Comparison of ENCODE assay signal across 13 cellular contexts in the genomic region with DNA sequence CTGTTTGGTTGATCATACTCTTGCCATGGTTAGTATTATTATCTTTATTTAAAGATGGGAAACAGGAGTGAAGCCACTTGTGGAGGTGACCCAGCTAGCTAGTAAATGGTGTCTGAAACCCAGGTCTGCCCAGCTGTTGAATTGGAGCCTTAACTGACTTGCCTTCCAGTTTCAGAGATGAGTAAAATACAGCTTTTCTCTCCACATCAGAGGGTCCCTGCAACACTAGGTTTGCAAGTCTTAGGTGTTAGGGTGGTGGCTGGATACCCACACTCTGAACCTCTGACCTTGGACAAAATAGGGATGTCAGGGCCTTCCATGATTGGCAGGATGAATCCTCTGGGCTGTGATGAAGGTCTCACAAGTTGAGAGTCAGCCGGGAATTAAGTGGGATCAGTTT. TPM values are rescaled to one million over a fixed set of nuclear protein-coding genes. Genes with fewer than 3 reads are reported as not detected.
A peak's percentile ranks its signal among the peaks of the same experiment; 100 is the strongest.
DNase-seq lines count a peak whose midpoint lies in the region; ATAC-seq, FAIRE-seq and TF ChIP-seq lines count a peak whose summit lies in the region.
"Had no signal": no experiment of that assay in that cellular context is flagged by ENCODE, and none has a peak within 500 bp of the region (broad histone marks: within the 10 kb centered on the region; RNA-seq: fewer than 3 reads in every experiment).

No MANE protein-coding gene starts in this region.

- no peaks in the 10 kb centered on the region for H3K9me3 Mint-ChIP-seq in activated naive CD4-positive, alpha-beta T cell treated with anti-CD3 and anti-CD28 coated beads, Interleukin-2, amount 50 U/mL, for 24 hours
- H3K9me3 Mint-ChIP-seq in stimulated activated memory B cell treated with anti-CD40 and anti-IgM and Interleukin-4, amounts not matched to agents 10 μg/mL and 1 μg/mL and 100 μg/mL, for 72 hours: no peaks in the 10 kb centered on the region
- H3K9me3 Mint-ChIP-seq: activated naive CD8-positive, alpha-beta T cell treated with anti-CD3 and anti-CD28 coated beads, Interleukin-2, amount 10 ng/mL, durations not matched to agents 7 days and 5 days; stimulated activated naive CD8-positive, alpha-beta T cell treated with anti-CD3 and anti-CD28 coated beads, Interleukin-15, Interleukin-2, amounts not matched to agents 100 ng/mL and 50 ng/mL, for 24 hours; WTC11 had no signal

- no peaks in the 10 kb centered on the region for H4K20me1 ChIP-seq in GM12878 (ENCODE audit: control insufficient read depth, insufficient read depth)

- no peaks in the 10 kb centered on the region for H3K27me3 ChIP-seq in GM12878 (replicated peaks in 1 of 2; ENCODE audit: control insufficient read depth in 2 of 2, insufficient read depth in 2 of 2, low read length in 1 of 2)
- no peaks in the 10 kb centered on the region for H3K27me3 ChIP-seq in muscle layer of colon (ENCODE audit: control insufficient read depth in 1 of 2, insufficient read depth in 2 of 2, low read length in 2 of 2)
- no peaks in the 10 kb centered on the region for H3K27me3 ChIP-seq in transverse colon

- H3K79me2 ChIP-seq in GM12878 (ENCODE audit: control insufficient read depth, insufficient read depth, low read length): peaks cover 22% of the 10 kb centered on the region

- TF ChIP-seq CTCF in GM12878 (IDR thresholded peaks at IDR 0.05 in 2 of 3, conservative IDR thresholded peaks at IDR 0.05 in 1 of 3; ENCODE audit: control insufficient read depth in 2 of 3, extremely low read depth in 1 of 3, insufficient read depth in 1 of 3, low read depth in 3 of 3, low read length in 3 of 3): no peak
- TF ChIP-seq CTCF in transverse colon (IDR thresholded peaks at IDR 0.05): no peak

- no peak for TF ChIP-seq POLR2A in GM12878 (IDR thresholded peaks at IDR 0.05; ENCODE audit: low read depth, low read length)
- TF ChIP-seq POLR2A in transverse colon (IDR thresholded peaks at IDR 0.05): no peak

- FAIRE-seq in GM12878 (lab: Jason Lieb, UNC): no peak

- H2AFZ ChIP-seq in GM12878 (ENCODE audit: control insufficient read depth, low read depth, low read length): no peak overlapping the region

- H3K4me1 ChIP-seq in GM12878 (ENCODE audit: control insufficient read depth, insufficient read depth, low read length) (peaks cover 16% of the 10 kb centered on the region), muscle layer of colon (ENCODE audit: insufficient read depth, low read length) (peaks cover 48% of the 10 kb centered on the region), transverse colon (peaks cover 30 to 78% (median 67%) of the 10 kb centered on the region in 4 donors)

- no peak for DNase-seq in activated naive CD4-positive, alpha-beta T cell (lab: John Stamatoyannopoulos, UW)
- DNase-seq in GM12878 (ENCODE audit: low read depth, low spot score) (peak; percentile 30), transverse colon (no peak), cerebellar cortex (ENCODE audit: low spot score) (no peak), NCI-H510A treated with DMSO at 0.1 percent for 48 hours (lab: John Stamatoyannopoulos, UW) (no peak)
- DNase-seq: activated naive CD8-positive, alpha-beta T cell treated with anti-CD3 and anti-CD28 coated beads, Interleukin-2, amount 10 ng/mL, durations not matched to agents 7 days and 5 days; left ventricle myocardium superior had no signal

- peaks cover 58% of the 10 kb centered on the region for H3K4me1 Mint-ChIP-seq in activated naive CD4-positive, alpha-beta T cell treated with anti-CD3 and anti-CD28 coated beads, Interleukin-2, amount 50 U/mL, for 24 hours
- peaks cover 43% of the 10 kb centered on the region for H3K4me1 Mint-ChIP-seq in stimulated activated memory B cell treated with anti-CD40 and anti-IgM and Interleukin-4, amounts not matched to agents 10 μg/mL and 1 μg/mL and 100 μg/mL, for 72 hours

- no peak overlapping the region for H3K27ac Mint-ChIP-seq in activated naive CD4-positive, alpha-beta T cell treated with anti-CD3 and anti-CD28 coated beads, Interleukin-2, amount 50 U/mL, for 24 hours
- no peak overlapping the region for H3K27ac Mint-ChIP-seq in stimulated activated memory B cell treated with anti-CD40 and anti-IgM and Interleukin-4, amounts not matched to agents 10 μg/mL and 1 μg/mL and 100 μg/mL, for 72 hours
- H3K27ac Mint-ChIP-seq: activated naive CD8-positive, alpha-beta T cell treated with anti-CD3 and anti-CD28 coated beads, Interleukin-2, amount 10 ng/mL, durations not matched to agents 7 days and 5 days; stimulated activated naive CD8-positive, alpha-beta T cell treated with anti-CD3 and anti-CD28 coated beads, Interleukin-15, Interleukin-2, amounts not matched to agents 100 ng/mL and 50 ng/mL, for 24 hours had no signal

- H3K9ac ChIP-seq in GM12878 (ENCODE audit: control insufficient read depth, insufficient read depth, low read length): no peak overlapping the region
- H3K9ac ChIP-seq in muscle layer of colon (ENCODE audit: low read length): no peak overlapping the region

- SMC1A ChIA-PET in GM12878 (lab: Charles Lee; ENCODE audit: uncharacterized antibody, unreplicated experiment): interaction anchor here (0.6 to 9.7 kb wide), 14 partner anchors 8 to 205 kb away, joined by 3 to 135 read pairs (median 12); no protein-coding TSS in a partner anchor

- CTCF ChIA-PET in GM12878 (lab: Yijun Ruan, JAX): interaction anchor here (0.8 to 9.0 kb wide), 10 partner anchors 8 to 294 kb away, joined by 3 to 88 read pairs (median 8); a partner anchor contains a TSS

- intact Hi-C loops in GM12878 (cut with micrococcal nuclease; ENCODE audit: unreplicated experiment): loop anchor here (2.0 to 5.0 kb wide), 2 partner anchors 22 to 60 kb away; no protein-coding TSS in a partner anchor
- intact Hi-C loops in transverse colon (cut with DNase I; ENCODE audit: low total_unique reads): loop anchor here (10.0 kb wide), 1 partner anchor 52 kb away; no protein-coding TSS in a partner anchor

- POLR2A ChIA-PET in GM12878 (lab: Charles Lee): interaction anchor here (0.9 to 2.6 kb wide), 8 partner anchors 13 to 184 kb away, joined by 3 to 18 read pairs (median 5); no protein-coding TSS in a partner anchor

- in situ Hi-C loops in GM12878 (cut with MboI) (loop anchor here (5.0 kb wide), 1 partner anchor 165 kb away; no protein-coding TSS in a partner anchor), transverse colon (cut with MboI; ENCODE audit: low pct_ligation_motif_present in 1 of 4, low pct_unique_long_range_greater_than_20kb in 1 of 4, low sequenced_read_pairs in 3 of 4) (loop anchor here in 1 of 4 donors (10.0 kb wide), 1 partner anchor 142 kb away; no protein-coding TSS in a partner anchor)

- H3K27ac ChIP-seq in GM12878 (ENCODE audit: control insufficient read depth, insufficient read depth): no peak overlapping the region
- peak overlapping the region; percentile 45 for H3K27ac ChIP-seq in muscle layer of colon (ENCODE audit: low read depth, low read length)
- peak overlapping the region; percentile 89 to 95 (median 90) for H3K27ac ChIP-seq in transverse colon

- TF ChIP-seq EP300 in GM12878 (IDR thresholded peaks at IDR 0.05; ENCODE audit: borderline replicate concordance in 1 of 2, control insufficient read depth in 1 of 2, low read depth in 2 of 2, low read length in 2 of 2): no peak
- no peak for TF ChIP-seq EP300 in transverse colon (IDR thresholded peaks at IDR 0.05; ENCODE audit: low read depth)

- 0 out of 2 replicates have a peak overlapping the region, but pooled peaks have one; percentile 33 for H3K4me2 ChIP-seq in GM12878 (ENCODE audit: control insufficient read depth, insufficient read depth)

- no peak for TF ChIP-seq RAD21 in GM12878 (IDR thresholded peaks at IDR 0.05; ENCODE audit: insufficient read depth, low read depth, low read length)

- BruUV-seq in GM12878 (replicated peaks; lab: Mats Ljungman, UMichigan): no TSS peak

- H3K36me3 ChIP-seq in GM12878 (ENCODE audit: control insufficient read depth in 2 of 2, insufficient read depth in 2 of 2, low read length in 1 of 2): no peaks in the 10 kb centered on the region
- peaks cover 5% of the 10 kb centered on the region for H3K36me3 ChIP-seq in muscle layer of colon (ENCODE audit: insufficient read depth, low read length)
- no peaks in the 10 kb centered on the region for H3K36me3 ChIP-seq in transverse colon

- H3K4me3 Mint-ChIP-seq in activated naive CD4-positive, alpha-beta T cell treated with anti-CD3 and anti-CD28 coated beads, Interleukin-2, amount 50 U/mL, for 24 hours: peak overlapping the region; percentile 23
- no peak overlapping the region for H3K4me3 Mint-ChIP-seq in stimulated activated memory B cell treated with anti-CD40 and anti-IgM and Interleukin-4, amounts not matched to agents 10 μg/mL and 1 μg/mL and 100 μg/mL, for 72 hours
- H3K4me3 Mint-ChIP-seq: stimulated activated naive CD8-positive, alpha-beta T cell treated with anti-CD3 and anti-CD28 coated beads, Interleukin-15, Interleukin-2, amounts not matched to agents 100 ng/mL and 50 ng/mL, for 24 hours; WTC11 had no signal

- 89% methylated on average over 1 of the region's 1 CpG for WGBS in GM12878 (ENCODE audit: insufficient coverage, insufficient replicate concordance, low lambda C conversion rate, missing lambda C conversion rate)
- WGBS in transverse colon (ENCODE audit: low coverage in 1 of 2), 2 donors: 71 to 89% methylated on average over 1 of the region's 1 CpG

- peak; percentile 12 for ATAC-seq in GM12878
- no peak for ATAC-seq in stimulated activated memory B cell treated with anti-CD40 and anti-IgM and Interleukin-4, amounts not matched to agents 10 μg/mL and 1 μg/mL and 100 μg/mL, for 72 hours
- ATAC-seq: esophagus mucosa, left ventricle myocardium superior, WTC11 had no signal

- no peaks in the 10 kb centered on the region for H3K27me3 Mint-ChIP-seq in activated naive CD4-positive, alpha-beta T cell treated with anti-CD3 and anti-CD28 coated beads, Interleukin-2, amount 50 U/mL, for 24 hours
- H3K27me3 Mint-ChIP-seq in stimulated activated memory B cell treated with anti-CD40 and anti-IgM and Interleukin-4, amounts not matched to agents 10 μg/mL and 1 μg/mL and 100 μg/mL, for 72 hours: no peaks in the 10 kb centered on the region
- H3K27me3 Mint-ChIP-seq: activated naive CD8-positive, alpha-beta T cell treated with anti-CD3 and anti-CD28 coated beads, Interleukin-2, amount 10 ng/mL, durations not matched to agents 7 days and 5 days; stimulated activated naive CD8-positive, alpha-beta T cell treated with anti-CD3 and anti-CD28 coated beads, Interleukin-15, Interleukin-2, amounts not matched to agents 100 ng/mL and 50 ng/mL, for 24 hours had no signal

- no peak overlapping the region for H3K4me3 ChIP-seq in GM12878
- H3K4me3 ChIP-seq in muscle layer of colon (ENCODE audit: low read depth in 1 of 2, low read length in 2 of 2): no peak overlapping the region
- H3K4me3 ChIP-seq in transverse colon: no peak overlapping the region

- RAD21 ChIA-PET in GM12878 (lab: Charles Lee; ENCODE audit: unreplicated experiment): interaction anchor here (0.6 to 8.9 kb wide), 15 partner anchors 12 to 294 kb away, joined by 3 to 110 read pairs (median 4); a partner anchor contains a TSS

- H3K9me3 ChIP-seq in GM12878 (replicated peaks; ENCODE audit: control insufficient read depth, insufficient read depth, low read length): no peaks in the 10 kb centered on the region
- no peaks in the 10 kb centered on the region for H3K9me3 ChIP-seq in muscle layer of colon (ENCODE audit: low read length)
- no peaks in the 10 kb centered on the region for H3K9me3 ChIP-seq in transverse colon

- H3K36me3 Mint-ChIP-seq in activated naive CD4-positive, alpha-beta T cell treated with anti-CD3 and anti-CD28 coated beads, Interleukin-2, amount 50 U/mL, for 24 hours: peaks cover 3% of the 10 kb centered on the region
- no peaks in the 10 kb centered on the region for H3K36me3 Mint-ChIP-seq in stimulated activated memory B cell treated with anti-CD40 and anti-IgM and Interleukin-4, amounts not matched to agents 10 μg/mL and 1 μg/mL and 100 μg/mL, for 72 hours
- H3K36me3 Mint-ChIP-seq: activated naive CD8-positive, alpha-beta T cell treated with anti-CD3 and anti-CD28 coated beads, Interleukin-2, amount 10 ng/mL, durations not matched to agents 7 days and 5 days; WTC11 had no signal

RNA-seq across cellular contexts. Expression of a gene that starts 4.1 kb away (rescaled TPM):
- 317 and 324 TPM in 2 replicates for total RNA-seq in GM12878 (2013; cell fraction: nucleolus; rRNA removed)
- total RNA-seq in GM12878 (2014; rRNA removed) (41.3 and 44.1 TPM in 2 replicates), GM12878 (2014; rRNA removed; fragmentation: Illumina TruSeq; extraction: Trizol) (28.7 and 29.8 TPM in 2 replicates), GM12878 (2021) (51.8 and 58.1 TPM in 2 replicates), transverse colon (100 to 1,000 TPM; 282 to 707 (median 563) TPM)
- polyA plus RNA-seq in GM12878 (2011; ENCODE audit: low read depth): 21.1 TPM
- polyA plus RNA-seq in GM12878 (2011; rRNA removed) (29.9 and 40.9 TPM in 2 replicates), GM12878 (2014; fragmentation: Illumina TruSeq; extraction: Trizol) (32.3 and 33.1 TPM in 2 replicates), GM12878 (2014; fragmentation: Nextera tagmentation; extraction: Ambion mirVana) (10 to 100 TPM; 13.6 to 15.8 TPM), GM12878 (2014; rRNA removed) (22.9 and 26.4 TPM in 2 replicates), GM12878 (2016; fragmentation: Nextera tagmentation; extraction: Ambion mirVana) (10 to 100 TPM; 18.9 to 20.3 TPM)
- polyA plus RNA-seq in GM12878 (2011; cell fraction: cytosol; rRNA removed): 58.3 and 60.6 TPM in 2 replicates
- 205 and 415 TPM in 2 replicates for polyA plus RNA-seq in GM12878 (2011; cell fraction: nucleus; rRNA removed)
- 28.7 and 30.9 TPM in 2 replicates for polyA plus RNA-seq in GM12878 (2012)
- polyA minus RNA-seq in GM12878 (2011; rRNA and poly(A)+ RNA removed): 153 and 195 TPM in 2 replicates
- 90.3 and 94.3 TPM in 2 replicates for polyA minus RNA-seq in GM12878 (2011; cell fraction: cytosol; rRNA and poly(A)+ RNA removed)
- 105 and 299 TPM in 2 replicates for polyA minus RNA-seq in GM12878 (2011; cell fraction: nucleus; rRNA and poly(A)+ RNA removed)
